22 cellular contexts compared by ENCODE assay signal in the genomic region with DNA sequence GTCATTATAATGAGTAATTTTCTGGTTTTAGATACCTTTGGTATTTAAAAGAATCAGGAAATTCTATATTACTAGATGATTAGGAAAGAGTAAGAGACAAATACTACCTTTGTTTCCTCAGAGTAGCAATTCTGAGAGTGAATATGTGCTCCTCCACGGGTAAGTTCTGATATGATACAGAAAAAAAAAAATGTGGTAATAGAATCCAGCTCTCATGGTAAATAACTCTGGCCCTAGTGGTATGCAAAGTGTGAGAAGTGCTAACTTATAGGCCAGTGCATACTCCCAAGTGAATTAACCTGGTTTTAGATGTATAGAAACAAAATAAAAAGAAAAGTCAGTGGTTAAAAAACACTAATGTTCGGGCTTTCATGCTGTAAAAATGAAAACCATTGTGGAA.
"Had no signal": no experiment of that assay in that cellular context is flagged by ENCODE, and none has a peak within 500 bp of the region (broad histone marks: within the 10 kb centered on the region; RNA-seq: fewer than 3 reads in every experiment).

No MANE protein-coding gene starts in this region.

- H3K27ac ChIP-seq: SJSA1, VCaP had no signal

- H3K4me3 ChIP-seq: SJSA1 had no signal

- H3K36me3 ChIP-seq: SJSA1 had no signal

- ATAC-seq: activated CD4-positive, alpha-beta T cell treated with anti-CD3 and anti-CD28 coated beads for 36 hours; activated T-helper 17 cell treated with anti-CD3 and anti-CD28 coated beads, Interleukin-2, amount 50 U/mL, for 72 hours; T-cell had no signal

- H3K9me3 ChIP-seq: SJSA1 had no signal

- DNase-seq: activated CD4-positive, alpha-beta memory T cell treated with anti-CD3 and anti-CD28 coated beads, Interleukin-2, amount 10 ng/mL, durations not matched to agents 7 days and 5 days; activated CD4-positive, alpha-beta T cell treated with anti-CD3 and anti-CD28 coated beads for 36 hours; activated CD4-positive, alpha-beta T cell treated with anti-CD3 and anti-CD28 coated beads, Interleukin-2, amount 50 U/mL, for 1 hour; activated gamma-delta T cell; activated naive CD4-positive, alpha-beta T cell treated with anti-CD3 and anti-CD28 coated beads for 36 hours; activated T-cell treated with anti-CD3 and anti-CD28 coated beads for 4 hours; activated T-cell treated with anti-CD3 and anti-CD28 coated beads, Interleukin-2, amount 50 U/mL, for 48 hours; caudate nucleus; Kasumi-1; NCI-H1048; NCI-H146; NCI-H187 treated with DMSO at 0.1 percent for 48 hours; NCI-H2171; NCI-H2227 treated with DMSO at 0.1 percent for 48 hours; NCI-H82; SHP77; T-cell; T-helper 2 cell; T1000 had no signal

- H3K27me3 ChIP-seq: SJSA1 had no signal
